ENCODE assay signal across 16 cellular contexts in the genomic region with DNA sequence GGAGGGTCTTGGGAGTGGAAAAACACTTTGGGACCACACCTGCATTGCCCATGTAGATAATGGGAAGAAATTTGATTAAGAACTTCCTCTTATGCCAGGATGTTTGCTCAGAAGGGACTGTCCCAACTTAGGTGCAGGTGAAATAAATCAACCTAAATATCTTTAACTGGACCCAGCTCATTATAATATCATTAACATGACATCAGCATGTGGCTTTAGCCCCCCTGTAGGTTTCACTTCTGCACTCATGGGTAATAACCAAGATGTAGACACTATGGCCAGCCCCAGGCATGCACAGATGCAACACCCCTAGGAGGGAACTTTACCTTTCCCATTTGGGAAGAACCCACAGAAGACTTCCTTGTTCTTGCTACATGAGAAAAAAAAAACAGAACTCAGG.
DNase-seq lines count a peak whose midpoint lies in the region; ATAC-seq and TF ChIP-seq lines count a peak whose summit lies in the region.
"Had no signal": no experiment of that assay in that cellular context is flagged by ENCODE, and none has a peak within 500 bp of the region (broad histone marks: within the 10 kb centered on the region; RNA-seq: fewer than 3 reads in every experiment).

No MANE protein-coding gene starts in this region.

- TF ChIP-seq CTCF in mesothelial cell of epicardium (IDR thresholded peaks at IDR 0.05; ENCODE audit: unreplicated experiment) (no peak), psoas muscle (IDR thresholded peaks at IDR 0.05) (no peak)

- H3K4me3 Mint-ChIP-seq in mesothelial cell of epicardium = no peak overlapping the region
- H3K4me3 Mint-ChIP-seq: CD4-positive, CD25-positive, alpha-beta regulatory T cell had no signal

- no peaks in the 10 kb centered on the region for H3K4me1 ChIP-seq in psoas muscle

- ATAC-seq in GM18858 (IDR thresholded peaks at IDR 0.05; ENCODE audit: unreplicated experiment) (peak; percentile 80), HG02588 (IDR thresholded peaks at IDR 0.05; ENCODE audit: unreplicated experiment) (peak; percentile 64), HG03432 (IDR thresholded peaks at IDR 0.05; ENCODE audit: unreplicated experiment) (peak; percentile 52), GM18861 (IDR thresholded peaks at IDR 0.05; ENCODE audit: unreplicated experiment) (no peak), psoas muscle (no peak)

- no peak overlapping the region for H3K27ac ChIP-seq in psoas muscle

- H3K27me3 Mint-ChIP-seq in mesothelial cell of epicardium (ENCODE audit: low read depth) = no peaks in the 10 kb centered on the region
- H3K27me3 Mint-ChIP-seq: CD4-positive, CD25-positive, alpha-beta regulatory T cell had no signal

- H3K4me3 ChIP-seq in psoas muscle = no peak overlapping the region

- peaks cover 14% of the 10 kb centered on the region for H3K9me3 Mint-ChIP-seq in mesothelial cell of epicardium

- H3K36me3 Mint-ChIP-seq in mesothelial cell of epicardium = no peaks in the 10 kb centered on the region
- H3K36me3 Mint-ChIP-seq: CD4-positive, CD25-positive, alpha-beta regulatory T cell had no signal

- H3K4me1 Mint-ChIP-seq in mesothelial cell of epicardium = no peaks in the 10 kb centered on the region
- H3K4me1 Mint-ChIP-seq: CD4-positive, CD25-positive, alpha-beta regulatory T cell had no signal

- intact Hi-C loops in psoas muscle (cut with DNase I) = no loop called here

- no peaks in the 10 kb centered on the region for H3K9me3 ChIP-seq in psoas muscle

- H3K27me3 ChIP-seq in psoas muscle (ENCODE audit: insufficient read depth in 3 of 3, low read length in 2 of 3) = no peaks in the 10 kb centered on the region

- no peaks in the 10 kb centered on the region for H3K36me3 ChIP-seq in psoas muscle (ENCODE audit: insufficient read depth in 1 of 2, low read depth in 1 of 2)

- DNase-seq in mesothelial cell of epicardium (ENCODE audit: low spot score in 2 of 2, unreplicated experiment in 2 of 2) (no peak), HK-2 (ENCODE audit: unreplicated experiment) (no peak), psoas muscle (no peak), kidney glomerular epithelial cell (lab: John Stamatoyannopoulos, UW) (no peak)
- DNase-seq: AML-193; CD4-positive, CD25-positive, alpha-beta regulatory T cell; DMS53; Karpas-422; NCI-H187 treated with DMSO at 0.1 percent for 48 hours; NCI-H2171 treated with DMSO at 0.1 percent for 48 hours; NCI-H82; RPMI8226 had no signal

- H3K27ac Mint-ChIP-seq in mesothelial cell of epicardium = peak overlapping the region; percentile 8
- H3K27ac Mint-ChIP-seq: CD4-positive, CD25-positive, alpha-beta regulatory T cell had no signal

Comparison
In these comparisons a context has a peak if more than half of its experiments do, and no peak if none do; other contexts are left out.
1. ATAC-seq: peak in GM18858 (single experiment), HG02588 (single experiment) and HG03432 (single experiment); none in GM18861 (single experiment) and psoas muscle (0 of 4).